ENCODE assay signal across 15 cellular contexts in genomic region chr10:6119962-6120361, GRCh38. TPM values are rescaled to one million over a fixed set of nuclear protein-coding genes. Genes with fewer than 3 reads are reported as not detected.
DNase-seq lines count a peak whose midpoint lies in the region; ATAC-seq and TF ChIP-seq lines count a peak whose summit lies in the region.
"Had no signal": no experiment of that assay in that cellular context is flagged by ENCODE, and none has a peak within 500 bp of the region (broad histone marks: within the 10 kb centered on the region; RNA-seq: fewer than 3 reads in every experiment).

No MANE protein-coding gene starts in this region.

- H3K9ac ChIP-seq in mammary epithelial cell (ENCODE audit: insufficient read depth, low read length), result no peak overlapping the region

- H3K27me3 Mint-ChIP-seq in activated T-cell treated with anti-CD3 and anti-CD28 coated beads, Interleukin-2, amount 50 U/mL, for 72 hours (ENCODE audit: low read depth), result no peaks in the 10 kb centered on the region
- H3K27me3 Mint-ChIP-seq: activated CD4-positive, alpha-beta T cell treated with anti-CD3 and anti-CD28 coated beads, Interleukin-2, amount 10 ng/mL, durations not matched to agents 7 days and 5 days had no signal

- WGBS in mammary epithelial cell (ENCODE audit: low coverage, missing lambda C conversion rate), result 48% methylated on average over 13 of the region's 13 CpGs
- 43% methylated on average over 13 of the region's 13 CpGs for WGBS in suprapubic skin

- H3K4me3 Mint-ChIP-seq in activated T-cell treated with anti-CD3 and anti-CD28 coated beads, Interleukin-2, amount 50 U/mL, for 72 hours, result peak overlapping the region; percentile 25 to 31
- H3K4me3 Mint-ChIP-seq: activated CD4-positive, alpha-beta T cell treated with anti-CD3 and anti-CD28 coated beads, Interleukin-2, amount 10 ng/mL, durations not matched to agents 7 days and 5 days; activated T-cell treated with anti-CD3 and anti-CD28 coated beads, Interleukin-2, amount 50 U/mL, for 4 hours had no signal

- no peaks in the 10 kb centered on the region for H3K79me2 ChIP-seq in mammary epithelial cell (ENCODE audit: insufficient read depth, low read length)

- intact Hi-C loops in mammary epithelial cell (cut with micrococcal nuclease) (no loop called here), mucosa of descending colon (cut with DNase I, micrococcal nuclease) (no loop called here), sciatic nerve (cut with DNase I) (no loop called here)

- in situ Hi-C loops in mammary epithelial cell (cut with MboI; ENCODE audit: low sequenced_read_pairs in 2 of 2), result loop anchor here in 1 of 2 donors (10.0 kb wide), 1 partner anchor 275 kb away; no protein-coding TSS in a partner anchor

- TF ChIP-seq CTCF in mammary epithelial cell (conservative IDR thresholded peaks at IDR 0.05 in 1 of 2, IDR thresholded peaks at IDR 0.05 in 1 of 2; ENCODE audit: extremely low read depth in 1 of 2, insufficient read depth in 1 of 2, low read depth in 1 of 2, low read length in 2 of 2) (no peak), mucosa of descending colon (IDR thresholded peaks at IDR 0.05) (no peak), suprapubic skin (IDR thresholded peaks at IDR 0.05) (no peak), coronary artery (IDR thresholded peaks at IDR 0.05) (no peak)

- peaks cover 43% of the 10 kb centered on the region for H3K4me1 Mint-ChIP-seq in activated T-cell treated with anti-CD3 and anti-CD28 coated beads, Interleukin-2, amount 50 U/mL, for 72 hours (ENCODE audit: low read depth)

- H2AFZ ChIP-seq in mammary epithelial cell (ENCODE audit: low read depth, low read length), result no peak overlapping the region

- H3K27ac ChIP-seq in mammary epithelial cell (ENCODE audit: insufficient read depth, low read depth, low read length) (no peak overlapping the region), suprapubic skin (peak overlapping the region; percentile 79), coronary artery (no peak overlapping the region)

- H3K27ac Mint-ChIP-seq in activated T-cell treated with anti-CD3 and anti-CD28 coated beads, Interleukin-2, amount 50 U/mL, for 72 hours, result no peak overlapping the region
- H3K27ac Mint-ChIP-seq: activated CD4-positive, alpha-beta T cell treated with anti-CD3 and anti-CD28 coated beads, Interleukin-2, amount 10 ng/mL, durations not matched to agents 7 days and 5 days had no signal

- H3K36me3 Mint-ChIP-seq in activated T-cell treated with anti-CD3 and anti-CD28 coated beads, Interleukin-2, amount 50 U/mL, for 72 hours (ENCODE audit: insufficient read depth in 2 of 2), result peaks cover 0 to 6% of the 10 kb centered on the region in 2 donors

- dilution Hi-C loops in mammary epithelial cell (cut with HindIII; ENCODE audit: low sequenced_read_pairs), result loop anchor here (10.0 kb wide), 1 partner anchor 275 kb away; no protein-coding TSS in a partner anchor

- no peaks in the 10 kb centered on the region for H4K20me1 ChIP-seq in mammary epithelial cell (ENCODE audit: insufficient read depth, low read length)

- H3K9me3 ChIP-seq in mammary epithelial cell (replicated peaks; ENCODE audit: insufficient read depth, low read length), result no peaks in the 10 kb centered on the region
- no peaks in the 10 kb centered on the region for H3K9me3 ChIP-seq in mucosa of descending colon
- no peaks in the 10 kb centered on the region for H3K9me3 ChIP-seq in suprapubic skin

- no peaks in the 10 kb centered on the region for H3K27me3 ChIP-seq in mammary epithelial cell (ENCODE audit: insufficient read depth, low read length)
- H3K27me3 ChIP-seq in suprapubic skin, result no peaks in the 10 kb centered on the region

- peaks cover 13% of the 10 kb centered on the region for H3K4me1 ChIP-seq in mammary epithelial cell (ENCODE audit: insufficient read depth, low read length)
- no peaks in the 10 kb centered on the region for H3K4me1 ChIP-seq in mucosa of descending colon (ENCODE audit: low read depth)
- H3K4me1 ChIP-seq in suprapubic skin, result peaks cover 43% of the 10 kb centered on the region

- BruUV-seq in mammary epithelial cell (replicated peaks; lab: Mats Ljungman, UMichigan), result no TSS peak

- TF ChIP-seq POLR2A in suprapubic skin (IDR thresholded peaks at IDR 0.05), result no peak

- CTCF ChIA-PET in mammary epithelial cell (lab: Charles Lee; ENCODE audit: low non-redundant PET), result no interaction called here

- H3K4me2 ChIP-seq in mammary epithelial cell (ENCODE audit: insufficient read depth, low read depth, low read length), result no peak overlapping the region

- H3K9me3 Mint-ChIP-seq in activated T-cell treated with anti-CD3 and anti-CD28 coated beads, Interleukin-2, amount 50 U/mL, for 72 hours, result no peaks in the 10 kb centered on the region
- H3K9me3 Mint-ChIP-seq: activated CD4-positive, alpha-beta T cell treated with anti-CD3 and anti-CD28 coated beads, Interleukin-2, amount 10 ng/mL, durations not matched to agents 7 days and 5 days; activated T-cell treated with anti-CD3 and anti-CD28 coated beads, Interleukin-2, amount 50 U/mL, for 4 hours had no signal

- ATAC-seq in activated T-cell treated with anti-CD3 and anti-CD28 coated beads, Interleukin-2, amount 50 U/mL, for 72 hours (replicated peaks in 1 of 2), result no peak
- peak; percentile 96 for ATAC-seq in mucosa of descending colon
- no peak for ATAC-seq in sciatic nerve
- ATAC-seq: Panc1 had no signal

- no peak for DNase-seq in activated T-cell treated with anti-CD3 and anti-CD28 coated beads, Interleukin-2, amount 50 U/mL, for 72 hours
- no peak for DNase-seq in activated T-cell treated with anti-CD3 and anti-CD28 coated beads, Interleukin-2, amount 50 U/mL, for 48 hours
- DNase-seq in mammary epithelial cell, result peak; percentile 64
- peak; percentile 61 to 67 (median 66) for DNase-seq in mucosa of descending colon
- no peak for DNase-seq in suprapubic skin (ENCODE audit: low spot score in 2 of 2)
- no peak for DNase-seq in coronary artery (ENCODE audit: low spot score)
- no peak for DNase-seq in sciatic nerve (ENCODE audit: low spot score)
- DNase-seq in ecto neural progenitor cell (ENCODE audit: low spot score), result no peak
- DNase-seq: ACHN; activated CD4-positive, alpha-beta T cell treated with anti-CD3 and anti-CD28 coated beads, Interleukin-2, amount 10 ng/mL, durations not matched to agents 7 days and 5 days; activated T-cell treated with anti-CD3 and anti-CD28 coated beads, Interleukin-2, amount 50 U/mL, for 4 hours; stimulated activated naive CD4-positive, alpha-beta T cell treated with Interleukin-2 at 50 U/mL for 16 hours had no signal

- H3K36me3 ChIP-seq in mammary epithelial cell (ENCODE audit: insufficient read depth, low read length) (peaks cover 5% of the 10 kb centered on the region), mucosa of descending colon (ENCODE audit: low read depth) (no peaks in the 10 kb centered on the region), suprapubic skin (peaks cover 15% of the 10 kb centered on the region)

- no peak for TF ChIP-seq EP300 in suprapubic skin (IDR thresholded peaks at IDR 0.05)

- H3K4me3 ChIP-seq in mammary epithelial cell (replicated peaks in 1 of 3; ENCODE audit: insufficient read depth in 1 of 3, low read depth in 2 of 3, low read length in 3 of 3) (no peak overlapping the region), mucosa of descending colon (no peak overlapping the region), suprapubic skin (no peak overlapping the region), coronary artery (no peak overlapping the region)

RNA-seq across cellular contexts. Expression of gene RBM17, which starts 31.1 kb away (rescaled TPM):
- 100 to 1,000 TPM; 156 to 200 TPM for total RNA-seq in activated T-cell treated with anti-CD3 and anti-CD28 coated beads, Interleukin-2, amount 50 U/mL, for 72 hours
- total RNA-seq in mammary epithelial cell (100 to 1,000 TPM in 1 of 2 donors, 10 to 100 TPM in 1; 31.5 to 120 TPM), mucosa of descending colon (100 to 1,000 TPM in 1 of 3 donors, 10 to 100 TPM in 2; 87.4 to 100 (median 90.8) TPM), suprapubic skin (10 to 100 TPM; 31.9 to 85.6 (median 42.9) TPM), sciatic nerve (95.0 TPM)
- polyA plus RNA-seq in mammary epithelial cell, result 22.3 TPM
- 24.2 TPM for polyA minus RNA-seq in mammary epithelial cell

RNA-seq across cellular contexts. Expression of gene IL2RA, which starts 57.8 kb away (rescaled TPM):
- 1,000 to 10,000 TPM in 1 of 2 donors, 100 to 1,000 TPM in 1; 848 to 1,110 TPM for total RNA-seq in activated T-cell treated with anti-CD3 and anti-CD28 coated beads, Interleukin-2, amount 50 U/mL, for 72 hours
- total RNA-seq in mammary epithelial cell (not detected), mucosa of descending colon (1 to 10 TPM; 1.2 to 3.7 (median 2.1) TPM), suprapubic skin (under 1 TPM in 2 of 4 donors, not detected in 2; 0.21 to 0.70 TPM), sciatic nerve (1.1 TPM)
- polyA plus RNA-seq in mammary epithelial cell, result not detected
- polyA minus RNA-seq in mammary epithelial cell, result not detected
- total RNA-seq: myocyte, pulmonary artery endothelial cell had no signal

Comparison
In these comparisons a context has a peak if more than half of its experiments do, and no peak if none do; other contexts are left out.
1. DNase-seq: peak in mammary epithelial cell (single experiment) and mucosa of descending colon (3 of 3); none in activated T-cell treated with anti-CD3 and anti-CD28 coated beads, Interleukin-2, amount 50 U/mL, for 72 hours (0 of 2), activated T-cell treated with anti-CD3 and anti-CD28 coated beads, Interleukin-2, amount 50 U/mL, for 48 hours (0 of 2), suprapubic skin (0 of 2), coronary artery (single experiment), sciatic nerve (single experiment) and ecto neural progenitor cell (single experiment).
2. RNA of gene IL2RA, which starts 57.8 kb away (total RNA-seq): 848 to 1,110 TPM in activated T-cell treated with anti-CD3 and anti-CD28 coated beads, Interleukin-2, amount 50 U/mL, for 72 hours; 1.2 to 3.7 TPM in mucosa of descending colon, 1.1 TPM in sciatic nerve (single experiment), 0.21 to 0.70 TPM in suprapubic skin and not detected in mammary epithelial cell; every median in the first group is over 100 times any median in the second.